In genomic region chr2:144320491-144320890, GRCh38 we compare ENCODE assay signal across 8 cellular contexts.
DNase-seq lines count a peak whose midpoint lies in the region; ATAC-seq and TF ChIP-seq lines count a peak whose summit lies in the region.

No MANE protein-coding gene starts in this region.

- H3K4me1 Mint-ChIP-seq in activated naive CD8-positive, alpha-beta T cell treated with anti-CD3 and anti-CD28 coated beads, Interleukin-2, amount 10 ng/mL, durations not matched to agents 7 days and 5 days = peaks cover 41% of the 10 kb centered on the region
- peaks cover 11% of the 10 kb centered on the region for H3K4me1 Mint-ChIP-seq in mesothelial cell of epicardium

- peak; percentile 67 for DNase-seq in ELR (ENCODE audit: low read depth)
- DNase-seq in SK-MEL-5 (ENCODE audit: low read depth, low spot score) = peak; percentile 38
- DNase-seq in activated naive CD8-positive, alpha-beta T cell treated with anti-CD3 and anti-CD28 coated beads, Interleukin-2, amount 10 ng/mL, durations not matched to agents 7 days and 5 days = peak; percentile 39
- DNase-seq in pulmonary artery endothelial cell (ENCODE audit: low read depth, low spot score) = peak; percentile 32
- no peak for DNase-seq in NCI-H2081 treated with DMSO at 0.1 percent for 48 hours (lab: John Stamatoyannopoulos, UW)
- DNase-seq in mesothelial cell of epicardium (ENCODE audit: low spot score in 2 of 2, unreplicated experiment in 2 of 2) = no peak

- H3K27me3 Mint-ChIP-seq in activated naive CD8-positive, alpha-beta T cell treated with anti-CD3 and anti-CD28 coated beads, Interleukin-2, amount 10 ng/mL, durations not matched to agents 7 days and 5 days = no peaks in the 10 kb centered on the region
- no peaks in the 10 kb centered on the region for H3K27me3 Mint-ChIP-seq in mesothelial cell of epicardium (ENCODE audit: low read depth)

- TF ChIP-seq CTCF in mesothelial cell of epicardium (IDR thresholded peaks at IDR 0.05; ENCODE audit: unreplicated experiment) = no peak

- H3K27ac Mint-ChIP-seq in activated naive CD8-positive, alpha-beta T cell treated with anti-CD3 and anti-CD28 coated beads, Interleukin-2, amount 10 ng/mL, durations not matched to agents 7 days and 5 days = peak overlapping the region; percentile 72
- no peak overlapping the region for H3K27ac Mint-ChIP-seq in mesothelial cell of epicardium

- H3K36me3 Mint-ChIP-seq in activated naive CD8-positive, alpha-beta T cell treated with anti-CD3 and anti-CD28 coated beads, Interleukin-2, amount 10 ng/mL, durations not matched to agents 7 days and 5 days = peaks cover 27% of the 10 kb centered on the region
- H3K36me3 Mint-ChIP-seq in mesothelial cell of epicardium = peaks cover 11% of the 10 kb centered on the region

- H3K4me3 Mint-ChIP-seq in activated naive CD8-positive, alpha-beta T cell treated with anti-CD3 and anti-CD28 coated beads, Interleukin-2, amount 10 ng/mL, durations not matched to agents 7 days and 5 days = peak overlapping the region; percentile 64
- H3K4me3 Mint-ChIP-seq in mesothelial cell of epicardium = no peak overlapping the region

- H3K9me3 Mint-ChIP-seq in activated naive CD8-positive, alpha-beta T cell treated with anti-CD3 and anti-CD28 coated beads, Interleukin-2, amount 10 ng/mL, durations not matched to agents 7 days and 5 days = peaks cover 3% of the 10 kb centered on the region
- peaks cover 9% of the 10 kb centered on the region for H3K9me3 Mint-ChIP-seq in mesothelial cell of epicardium

- POLR2A ChIA-PET in activated naive CD8-positive, alpha-beta T cell treated with anti-CD3 and anti-CD28 coated beads, Interleukin-2, amount 10 ng/mL, durations not matched to agents 7 days and 5 days (lab: Charles Lee) = interaction anchor here (1.2 kb wide), 1 partner anchor 12 kb away, joined by 3 read pairs; a partner anchor contains a TSS

- in situ Hi-C loops in SK-MEL-5 (cut with HindIII; ENCODE audit: low pct_unique_long_range_greater_than_20kb, low sequenced_read_pairs) = no loop called here

- peak; percentile 66 for ATAC-seq in activated naive CD8-positive, alpha-beta T cell treated with anti-CD3 and anti-CD28 coated beads, Interleukin-2, amount 10 ng/mL, durations not matched to agents 7 days and 5 days (ENCODE audit: low read depth)
- ATAC-seq in HG03159 (IDR thresholded peaks at IDR 0.05; ENCODE audit: unreplicated experiment) (no peak), HG03460 (IDR thresholded peaks at IDR 0.05; ENCODE audit: unreplicated experiment) (no peak)

Comparison
In these comparisons a context has a peak if more than half of its experiments do, and no peak if none do; other contexts are left out.
1. DNase-seq: peak in ELR (single experiment), SK-MEL-5 (single experiment), activated naive CD8-positive, alpha-beta T cell treated with anti-CD3 and anti-CD28 coated beads, Interleukin-2, amount 10 ng/mL, durations not matched to agents 7 days and 5 days (single experiment) and pulmonary artery endothelial cell (single experiment); none in NCI-H2081 treated with DMSO at 0.1 percent for 48 hours (single experiment) and mesothelial cell of epicardium (0 of 2).